ENCODE assay signal across 1 cellular context in the genomic region with DNA sequence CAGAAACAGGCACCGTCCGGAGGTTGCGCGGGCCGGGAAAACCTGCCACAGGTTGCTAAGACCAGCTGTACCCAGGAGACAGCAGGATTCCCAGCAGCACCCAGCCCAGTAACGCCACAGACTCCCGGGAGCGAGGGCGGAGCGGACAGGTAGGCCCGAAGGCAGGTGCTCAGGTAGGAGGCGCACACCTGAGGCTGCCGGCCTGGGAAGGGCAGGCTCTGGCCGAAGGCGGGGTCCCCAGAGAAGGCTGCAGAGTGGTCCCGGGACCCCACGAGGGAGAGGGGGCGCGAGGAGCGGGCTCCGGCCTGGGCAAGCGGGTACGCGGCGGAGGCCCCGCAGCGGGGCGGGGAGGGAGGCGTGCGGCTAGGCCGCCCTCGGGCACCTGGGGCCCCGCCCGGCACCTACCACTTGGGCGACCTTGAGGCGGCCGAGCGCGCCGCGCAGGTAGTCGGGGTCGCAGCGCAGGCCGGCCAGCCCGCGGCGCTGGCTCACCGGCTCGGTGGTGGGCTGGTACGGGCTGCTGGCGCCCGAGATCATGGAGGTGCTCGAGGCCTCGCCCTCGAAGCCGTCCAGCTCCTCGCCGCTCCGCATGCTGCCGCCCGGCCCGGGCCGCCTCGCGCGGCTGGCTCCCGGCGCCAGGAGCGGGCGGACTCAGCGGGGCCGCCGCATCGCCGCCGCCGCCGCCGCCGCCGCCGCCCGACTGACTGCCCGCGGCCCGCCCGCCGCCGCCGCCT.
TF ChIP-seq lines count a peak whose summit lies in the region.

No MANE protein-coding gene starts in this region.

TF ChIP-seq in H1, 55 proteins besides CTCF, POLR2A, EP300 and RAD21:
- TF ChIP-seq PHF8 (conservative IDR thresholded peaks at IDR 0.05; ENCODE audit: low read depth, low read length) (peak; percentile 50), CBX5 (IDR thresholded peaks at IDR 0.05; ENCODE audit: low read depth, low read length) (no peak), POLR2AphosphoS5 (IDR thresholded peaks at IDR 0.05; ENCODE audit: low read depth, low read length) (0 out of 2 replicates have a peak, but pooled peaks have one; percentile 33), BACH1 (IDR thresholded peaks at IDR 0.05; ENCODE audit: low read length) (no peak), CHD1 (IDR thresholded peaks at IDR 0.05; ENCODE audit: low read depth, low read length) (no peak), SAP30 (IDR thresholded peaks at IDR 0.05; ENCODE audit: insufficient read depth, insufficient replicate concordance, low read length) (peak; percentile 55), TAF1 (IDR thresholded peaks at IDR 0.05; ENCODE audit: low read depth, low read length) (peak; percentile 57), KDM4A (IDR thresholded peaks at IDR 0.05; ENCODE audit: low read depth, low read length, severe bottlenecking) (peak; percentile 75), SIN3A (conservative IDR thresholded peaks at IDR 0.05 in 1 of 2, IDR thresholded peaks at IDR 0.05 in 1 of 2; ENCODE audit: low read depth in 1 of 2, low read length in 2 of 2) (peak in 1 of 2 experiments; percentile 19; a peak in 1 of 4 replicates), RBBP5 (IDR thresholded peaks at IDR 0.05; ENCODE audit: borderline replicate concordance, low read depth, low read length) (peak; percentile 81; the same call in 1 of the 2 replicates), TAF7 (optimal IDR thresholded peaks at IDR 0.05; ENCODE audit: borderline replicate concordance, low read depth, low read length) (peak; percentile 33), TBP (IDR thresholded peaks at IDR 0.05; ENCODE audit: low read depth, low read length) (peak; percentile 28; the same call in 1 of the 2 replicates)
- TF ChIP-seq, protein P1, sequence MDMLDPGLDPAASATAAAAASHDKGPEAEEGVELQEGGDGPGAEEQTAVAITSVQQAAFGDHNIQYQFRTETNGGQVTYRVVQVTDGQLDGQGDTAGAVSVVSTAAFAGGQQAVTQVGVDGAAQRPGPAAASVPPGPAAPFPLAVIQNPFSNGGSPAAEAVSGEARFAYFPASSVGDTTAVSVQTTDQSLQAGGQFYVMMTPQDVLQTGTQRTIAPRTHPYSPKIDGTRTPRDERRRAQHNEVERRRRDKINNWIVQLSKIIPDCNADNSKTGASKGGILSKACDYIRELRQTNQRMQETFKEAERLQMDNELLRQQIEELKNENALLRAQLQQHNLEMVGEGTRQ (IDR thresholded peaks at IDR 0.05; ENCODE audit: low read length), result no peak
- TF ChIP-seq, protein P2, sequence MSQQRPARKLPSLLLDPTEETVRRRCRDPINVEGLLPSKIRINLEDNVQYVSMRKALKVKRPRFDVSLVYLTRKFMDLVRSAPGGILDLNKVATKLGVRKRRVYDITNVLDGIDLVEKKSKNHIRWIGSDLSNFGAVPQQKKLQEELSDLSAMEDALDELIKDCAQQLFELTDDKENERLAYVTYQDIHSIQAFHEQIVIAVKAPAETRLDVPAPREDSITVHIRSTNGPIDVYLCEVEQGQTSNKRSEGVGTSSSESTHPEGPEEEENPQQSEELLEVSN (IDR thresholded peaks at IDR 0.05), result peak; percentile 36
- TF ChIP-seq, protein P3, sequence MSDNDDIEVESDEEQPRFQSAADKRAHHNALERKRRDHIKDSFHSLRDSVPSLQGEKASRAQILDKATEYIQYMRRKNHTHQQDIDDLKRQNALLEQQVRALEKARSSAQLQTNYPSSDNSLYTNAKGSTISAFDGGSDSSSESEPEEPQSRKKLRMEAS (IDR thresholded peaks at IDR 0.05), result peak; percentile 53
